Comparison of ENCODE assay signal across 9 cellular contexts in the genomic region with DNA sequence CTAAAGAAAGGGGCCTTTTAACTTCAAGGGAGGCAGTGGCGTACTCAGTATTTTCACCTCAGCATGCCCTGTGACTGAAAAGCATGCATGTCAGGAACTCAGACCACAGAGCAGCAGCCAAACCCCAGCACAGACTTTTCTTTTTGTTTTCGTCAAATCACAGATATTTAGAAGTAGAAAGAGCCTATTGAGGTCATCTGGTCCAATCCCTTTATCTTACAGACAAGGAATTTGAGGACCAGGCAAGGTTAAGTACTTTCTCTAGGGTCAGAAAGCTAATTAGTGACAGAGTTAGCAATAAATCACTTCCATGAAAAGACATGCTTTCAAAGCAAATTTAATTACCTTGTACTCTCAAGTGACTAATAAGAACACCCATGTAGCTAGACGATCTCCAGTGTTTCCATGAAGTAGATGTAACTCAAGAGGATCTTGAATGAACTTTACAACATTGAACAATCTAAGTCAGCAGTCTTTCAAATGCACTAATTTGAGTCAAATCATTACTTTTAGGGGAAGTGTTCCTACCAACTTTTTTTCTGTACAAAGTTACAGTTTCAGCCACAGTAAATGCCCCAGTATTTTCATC. TPM values are rescaled to one million over a fixed set of nuclear protein-coding genes. Genes with fewer than 3 reads are reported as not detected.
A peak's percentile ranks its signal among the peaks of the same experiment; 100 is the strongest.
DNase-seq lines count a peak whose midpoint lies in the region; ATAC-seq, FAIRE-seq and TF ChIP-seq lines count a peak whose summit lies in the region.
"Had no signal": no experiment of that assay in that cellular context is flagged by ENCODE, and none has a peak within 500 bp of the region (broad histone marks: within the 10 kb centered on the region; RNA-seq: fewer than 3 reads in every experiment).

No MANE protein-coding gene starts in this region.

- H4K20me1 ChIP-seq in astrocyte (ENCODE audit: insufficient read depth, low read length) (no peaks in the 10 kb centered on the region), PC-3 (ENCODE audit: low read length) (no peaks in the 10 kb centered on the region)

- POLR2A ChIA-PET in PC-3 (lab: Charles Lee; ENCODE audit: unreplicated experiment): no interaction called here

- H3K9me3 ChIP-seq in astrocyte (ENCODE audit: insufficient read depth, low read depth, low read length): no peaks in the 10 kb centered on the region
- no peaks in the 10 kb centered on the region for H3K9me3 ChIP-seq in psoas muscle
- no peaks in the 10 kb centered on the region for H3K9me3 ChIP-seq in PC-3 (ENCODE audit: low read length)

- H3K79me2 ChIP-seq in astrocyte (ENCODE audit: insufficient read depth, low read length): no peaks in the 10 kb centered on the region
- no peaks in the 10 kb centered on the region for H3K79me2 ChIP-seq in PC-3 (ENCODE audit: low read length)

- H3K4me1 ChIP-seq in astrocyte (ENCODE audit: insufficient read depth, low read length): peaks cover 5% of the 10 kb centered on the region
- no peaks in the 10 kb centered on the region for H3K4me1 ChIP-seq in psoas muscle
- H3K4me1 ChIP-seq in PC-3 (ENCODE audit: insufficient read depth, low read length): no peaks in the 10 kb centered on the region; the same call in 1 of the 2 replicates

- DNase-seq in AG10803 (ENCODE audit: low read depth): peak; percentile 26
- DNase-seq in astrocyte (ENCODE audit: low read depth): peak; percentile 88
- DNase-seq in NCI-H774 (lab: John Stamatoyannopoulos, UW): no peak
- no peak for DNase-seq in psoas muscle
- DNase-seq in PC-3: no peak
- no peak for DNase-seq in H4 (ENCODE audit: low spot score)

- H3K4me2 ChIP-seq in astrocyte (ENCODE audit: low read length): no peak overlapping the region
- H3K4me2 ChIP-seq in PC-3 (ENCODE audit: low read length): no peak overlapping the region

- no peak overlapping the region for H3K9ac ChIP-seq in astrocyte (ENCODE audit: low read length)
- H3K9ac ChIP-seq in PC-3 (ENCODE audit: low read length): no peak overlapping the region

- no TSS peak for BruUV-seq in PC-3 (replicated peaks; lab: Mats Ljungman, UMichigan)

- no peaks in the 10 kb centered on the region for H3K9me3 Mint-ChIP-seq in astrocyte (ENCODE audit: unreplicated experiment)

- H3K27me3 ChIP-seq in astrocyte (ENCODE audit: insufficient read depth, low read length) (no peaks in the 10 kb centered on the region), psoas muscle (ENCODE audit: insufficient read depth in 3 of 3, low read length in 2 of 3) (peaks cover 0 to under 1% (median 0%) of the 10 kb centered on the region in 3 donors), PC-3 (ENCODE audit: low read length) (no peaks in the 10 kb centered on the region)

- no peaks in the 10 kb centered on the region for H3K27me3 Mint-ChIP-seq in astrocyte (ENCODE audit: low read depth, unreplicated experiment)

- no peaks in the 10 kb centered on the region for H3F3A ChIP-seq in PC-3 (ENCODE audit: low read length, unreplicated experiment)

- no peak for TF ChIP-seq CTCF in AG10803 (conservative IDR thresholded peaks at IDR 0.05; ENCODE audit: low read length)
- TF ChIP-seq CTCF in astrocyte (IDR thresholded peaks at IDR 0.05; ENCODE audit: insufficient read depth, low read depth, low read length): no peak
- TF ChIP-seq CTCF in psoas muscle (IDR thresholded peaks at IDR 0.05): no peak
- TF ChIP-seq CTCF in PC-3 (conservative IDR thresholded peaks at IDR 0.05; ENCODE audit: low read depth, low read length): no peak

- H2AFZ ChIP-seq in astrocyte (ENCODE audit: low read depth, low read length) (no peak overlapping the region), PC-3 (ENCODE audit: low read length) (no peak overlapping the region)

- H3K36me3 ChIP-seq in astrocyte (ENCODE audit: insufficient read depth, low read length) (no peaks in the 10 kb centered on the region), psoas muscle (ENCODE audit: insufficient read depth in 1 of 2, low read depth in 1 of 2) (no peaks in the 10 kb centered on the region), PC-3 (ENCODE audit: low read depth, low read length) (no peaks in the 10 kb centered on the region)

- H3K36me3 Mint-ChIP-seq in astrocyte (ENCODE audit: low read depth, unreplicated experiment): no peaks in the 10 kb centered on the region

- peak overlapping the region; percentile 17 for H3K27ac Mint-ChIP-seq in astrocyte (ENCODE audit: unreplicated experiment)

- H3K4me1 Mint-ChIP-seq in astrocyte (ENCODE audit: low read depth, unreplicated experiment): peaks cover 24% of the 10 kb centered on the region

- FAIRE-seq in astrocyte (lab: Jason Lieb, UNC): peak; percentile 26

- CTCF ChIA-PET in PC-3 (lab: Charles Lee): no interaction called here

- no peak overlapping the region for H3K4me3 Mint-ChIP-seq in astrocyte (ENCODE audit: unreplicated experiment)

- 21 to 29% (median 24%) methylated on average over 3 of the region's 3 CpGs for WGBS in psoas muscle, 3 donors

- no peak overlapping the region for H3K27ac ChIP-seq in astrocyte (ENCODE audit: low read depth, low read length)
- H3K27ac ChIP-seq in psoas muscle: no peak overlapping the region
- no peak overlapping the region for H3K27ac ChIP-seq in PC-3 (ENCODE audit: low read length)
- H3K27ac ChIP-seq: SK-N-MC had no signal

- intact Hi-C loops in psoas muscle (cut with DNase I): no loop called here
- intact Hi-C loops in PC-3 (cut with micrococcal nuclease): no loop called here

- ATAC-seq in GM19328 (IDR thresholded peaks at IDR 0.05; ENCODE audit: unreplicated experiment) (peak; percentile 96), HG03097 (IDR thresholded peaks at IDR 0.05; ENCODE audit: low FRiP score, unreplicated experiment) (peak; percentile 96), psoas muscle (no peak), PC-3 (no peak)

- H3K9me2 ChIP-seq in PC-3 (replicated peaks; ENCODE audit: low read length): no peaks in the 10 kb centered on the region

- no peak overlapping the region for H3K4me3 ChIP-seq in AG10803 (ENCODE audit: low read length)
- no peak overlapping the region for H3K4me3 ChIP-seq in astrocyte (ENCODE audit: insufficient read depth, low read depth, low read length)
- no peak overlapping the region for H3K4me3 ChIP-seq in psoas muscle
- no peak overlapping the region for H3K4me3 ChIP-seq in PC-3 (ENCODE audit: low read length)
- H3K4me3 ChIP-seq: SK-N-MC had no signal

RNA-seq across cellular contexts. Expression of a gene that starts 35.9 kb away (rescaled TPM):
- total RNA-seq in astrocyte (3.5 and 4.8 TPM in 2 replicates), psoas muscle (under 1 TPM in 3 of 4 donors, not detected in 1; 0.30 to 0.58 (median 0.32) TPM), PC-3 (2014; rRNA removed) (5.0 and 9.9 TPM in 2 replicates)
- under 1 TPM in 2 of 3 donors, not detected in 1; 0.10 to 0.14 TPM for polyA plus RNA-seq in psoas muscle
- total RNA-seq in H4 (2014; rRNA removed; shearing (Covaris generic)): 2.4 and 11.1 TPM in 2 replicates

Comparison
In these comparisons a context has a peak if more than half of its experiments do, and no peak if none do; other contexts are left out.
1. DNase-seq: peak in AG10803 (single experiment) and astrocyte (single experiment); none in NCI-H774 (single experiment), psoas muscle (0 of 2), PC-3 (single experiment) and H4 (single experiment).
2. ATAC-seq: peak in GM19328 (single experiment) and HG03097 (single experiment); none in psoas muscle (0 of 4) and PC-3 (single experiment).